In the genomic region with DNA sequence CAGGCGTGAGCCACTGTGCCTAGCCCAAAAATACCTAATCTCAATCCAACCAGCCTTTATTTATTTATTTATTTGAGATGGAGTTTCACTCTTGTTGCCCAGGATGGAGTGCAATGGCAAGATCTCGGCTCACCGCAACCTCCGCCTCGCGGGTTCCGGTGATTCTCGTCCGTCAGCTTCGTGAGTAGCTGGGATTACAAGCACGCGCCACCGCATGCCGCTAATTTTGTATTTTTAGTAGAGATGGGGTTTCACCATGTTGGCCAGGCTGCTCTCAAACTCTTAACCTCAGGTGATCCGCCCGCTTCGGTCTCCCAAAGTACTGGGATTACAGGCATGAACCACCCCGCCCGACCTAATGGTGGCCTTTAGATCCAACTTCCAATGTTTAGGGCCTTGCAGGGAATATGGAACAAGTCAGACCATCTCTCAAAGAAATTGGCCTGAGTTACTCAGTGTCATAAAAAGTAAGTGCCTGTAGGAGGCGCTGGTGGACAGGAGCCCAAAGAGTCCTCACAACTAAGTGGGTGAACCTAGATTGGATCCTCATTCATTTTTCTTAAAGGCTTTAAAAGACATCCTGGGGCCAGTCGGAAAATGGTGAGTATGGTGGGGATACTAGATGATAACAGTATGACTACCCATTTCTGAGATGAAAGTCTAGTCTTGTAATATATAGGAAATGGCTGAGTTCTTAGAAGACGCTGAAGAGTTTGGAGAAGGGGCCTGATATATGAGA, we compare ENCODE assay signal across 2 cellular contexts.
TF ChIP-seq lines count a peak whose summit lies in the region.

No MANE protein-coding gene starts in this region.

TF ChIP-seq in HEK293, 187 proteins besides CTCF, POLR2A, EP300 and RAD21 (continued from another document):
- TF ChIP-seq ZNF654 (tag by site-specific recombination; IDR thresholded peaks at IDR 0.05; ENCODE audit: low read depth), result peak; percentile 46
TF ChIP-seq in HEK293: peak in this region for 1.

TF ChIP-seq in SK-N-SH, 30 proteins besides CTCF, POLR2A, EP300 and RAD21 (continued from another document):
- no peak for TF ChIP-seq RXRA (IDR thresholded peaks at IDR 0.05; ENCODE audit: borderline replicate concordance, low read depth)
- no peak for TF ChIP-seq FOXJ3 (CRISPR knock-in tag; IDR thresholded peaks at IDR 0.05)
- TF ChIP-seq FOXM1 (IDR thresholded peaks at IDR 0.05; ENCODE audit: low read depth), result no peak
- TF ChIP-seq, protein P1, sequence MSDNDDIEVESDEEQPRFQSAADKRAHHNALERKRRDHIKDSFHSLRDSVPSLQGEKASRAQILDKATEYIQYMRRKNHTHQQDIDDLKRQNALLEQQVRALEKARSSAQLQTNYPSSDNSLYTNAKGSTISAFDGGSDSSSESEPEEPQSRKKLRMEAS (IDR thresholded peaks at IDR 0.05; ENCODE audit: low read depth), result no peak
- TF ChIP-seq IRF3 (IDR thresholded peaks at IDR 0.05; ENCODE audit: low read depth, low read length), result no peak
- no peak for TF ChIP-seq FOSL2 (IDR thresholded peaks at IDR 0.05; ENCODE audit: borderline replicate concordance, low read depth)
- TF ChIP-seq USF1 (IDR thresholded peaks at IDR 0.05; ENCODE audit: borderline replicate concordance, low read depth), result no peak
- no peak for TF ChIP-seq MEF2A (IDR thresholded peaks at IDR 0.05; ENCODE audit: borderline replicate concordance, low read depth)
- no peak for TF ChIP-seq MXI1 (IDR thresholded peaks at IDR 0.05; ENCODE audit: low read depth, low read length)
- no peak for TF ChIP-seq SIN3A (IDR thresholded peaks at IDR 0.05; ENCODE audit: borderline replicate concordance, low read depth, low read length)
